Comparison of ENCODE assay signal across 1 cellular context in the genomic region with DNA sequence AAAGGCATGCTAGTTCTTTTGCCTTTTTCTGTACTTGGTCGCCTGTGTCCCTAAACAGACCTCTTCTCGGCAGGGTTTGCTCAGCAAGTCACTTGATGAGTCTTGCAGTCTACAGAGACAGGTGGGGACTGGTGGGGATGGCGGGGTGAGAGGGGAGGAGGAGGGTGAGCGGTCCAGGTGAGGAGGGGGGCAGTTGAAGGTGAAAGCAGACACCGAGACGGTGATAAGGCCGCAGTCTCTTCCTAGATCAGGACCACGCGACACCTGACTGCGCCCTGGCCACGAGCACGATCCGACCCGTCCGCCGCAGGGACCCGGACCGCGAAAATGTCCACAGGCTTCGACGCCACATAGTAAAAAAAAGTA.
TF ChIP-seq lines count a peak whose summit lies in the region.

No MANE protein-coding gene starts in this region.

TF ChIP-seq in HepG2, 621 proteins besides CTCF, POLR2A, EP300 and RAD21:
- TF ChIP-seq ZBTB7B (CRISPR knock-in tag; IDR thresholded peaks at IDR 0.05) (0 out of 2 replicates have a peak, but pooled peaks have one; percentile 22), ZNF234 (CRISPR knock-in tag; conservative IDR thresholded peaks at IDR 0.05) (0 out of 2 replicates have a peak, but pooled peaks have one; percentile 34), ZBTB7A (CRISPR knock-in tag; IDR thresholded peaks at IDR 0.05) (no peak), ZNF543 (CRISPR knock-in tag; IDR thresholded peaks at IDR 0.05) (0 out of 2 replicates have a peak, but pooled peaks have one; percentile 17)
